1 cellular context compared by ENCODE assay signal in genomic region chr17:45135192-45135977, GRCh38.
TF ChIP-seq lines count a peak whose summit lies in the region.

TSS of gene ACBD4 (plus strand) at chr17:45135687. CDS start at chr17:45136145, 458 bp downstream.

TF ChIP-seq in K562, 482 proteins besides CTCF, POLR2A, EP300 and RAD21 (continued from another document and continues in another):
- TF ChIP-seq AFF4 (CRISPR knock-in tag; IDR thresholded peaks at IDR 0.05) (0 out of 2 replicates have a peak, but pooled peaks have one; percentile 35), ARID4B (CRISPR knock-in tag; IDR thresholded peaks at IDR 0.05) (peak; percentile 61; the same call in 1 of the 2 replicates), KLF16 (IDR thresholded peaks at IDR 0.05) (no peak; the same call in 1 of the 2 replicates), ZBTB2 (IDR thresholded peaks at IDR 0.05) (peak; percentile 73; the same call in 1 of the 2 replicates), DPF2 (IDR thresholded peaks at IDR 0.05) (peak; percentile 63), BRF2 (IDR thresholded peaks at IDR 0.05; ENCODE audit: borderline replicate concordance, insufficient read depth, insufficient read length) (no peak), ZNF609 (CRISPR knock-in tag; IDR thresholded peaks at IDR 0.05; ENCODE audit: borderline replicate concordance) (no peak), ZNF740 (CRISPR knock-in tag; IDR thresholded peaks at IDR 0.05) (peak; percentile 95), ZNF740 (tag; IDR thresholded peaks at IDR 0.05) (peak in 1 of 2 experiments; percentile 45; a peak in 1 of 4 replicates), ZNF717 (CRISPR knock-in tag; IDR thresholded peaks at IDR 0.05) (no peak), NR3C1 (CRISPR knock-in tag; IDR thresholded peaks at IDR 0.05) (no peak), GATAD2A (IDR thresholded peaks at IDR 0.05) (peak; percentile 44; the same call in 1 of the 2 replicates), ZBTB12 (CRISPR knock-in tag; IDR thresholded peaks at IDR 0.05) (0 out of 2 replicates have a peak, but pooled peaks have one; percentile 32), DMBX1 (CRISPR knock-in tag; IDR thresholded peaks at IDR 0.05; ENCODE audit: borderline replicate concordance) (0 out of 2 replicates have a peak, but pooled peaks have one; percentile 41), FOXP1 (CRISPR knock-in tag; IDR thresholded peaks at IDR 0.05) (peak; percentile 82; the same call in 1 of the 2 replicates), ZHX1 (conservative IDR thresholded peaks at IDR 0.05; ENCODE audit: low read length) (no peak), NEUROD1 (IDR thresholded peaks at IDR 0.05; ENCODE audit: borderline replicate concordance, low read depth, low read length, partially characterized antibody) (peak; percentile 42), CBFA2T2 (conservative IDR thresholded peaks at IDR 0.05) (peak; percentile 91), RAD51 (IDR thresholded peaks at IDR 0.05; ENCODE audit: borderline replicate concordance, low read depth) (0 out of 2 replicates have a peak, but pooled peaks have one; percentile 5), ETS1 (conservative IDR thresholded peaks at IDR 0.05; ENCODE audit: control insufficient read depth, low read depth, low read length) (peak; percentile 48; the same call in 1 of the 2 replicates), POLR2G (IDR thresholded peaks at IDR 0.05; ENCODE audit: low read depth, low read length) (peak; percentile 71), MLLT1 (IDR thresholded peaks at IDR 0.05) (peak in 1 of 2 experiments; percentile 99; a peak in 2 of 4 replicates)
